ENCODE assay signal across 11 cellular contexts in genomic region chr12:50581226-50582184, GRCh38.
DNase-seq lines count a peak whose midpoint lies in the region; ATAC-seq and TF ChIP-seq lines count a peak whose summit lies in the region.
"Had no signal": no experiment of that assay in that cellular context is flagged by ENCODE, and none has a peak within 500 bp of the region (broad histone marks: within the 10 kb centered on the region; RNA-seq: fewer than 3 reads in every experiment).

No MANE protein-coding gene starts in this region.

- H3K36me3 ChIP-seq in cardiac muscle cell (no peaks in the 10 kb centered on the region), right lobe of liver (peaks cover 0 to 2% (median 0%) of the 10 kb centered on the region in 4 donors), left ventricle myocardium inferior (peaks cover 4% of the 10 kb centered on the region)
- H3K36me3 ChIP-seq: BE2C had no signal

- TF ChIP-seq CTCF in cardiac muscle cell (IDR thresholded peaks at IDR 0.05; ENCODE audit: low read depth, low read length) (no peak), right lobe of liver (IDR thresholded peaks at IDR 0.05) (no peak), omental fat pad (IDR thresholded peaks at IDR 0.05) (no peak), left ventricle myocardium inferior (IDR thresholded peaks at IDR 0.05; ENCODE audit: borderline replicate concordance) (no peak)

- DNase-seq in cardiac muscle cell (ENCODE audit: low read depth in 1 of 2, low spot score in 1 of 2) (peak in 1 of 2 donors; percentile 61), right cardiac atrium (no peak), astrocyte of the hippocampus (ENCODE audit: low read depth, low spot score) (peak; percentile 55), right lobe of liver (no peak), omental fat pad (ENCODE audit: low spot score) (no peak), left ventricle myocardium inferior (no peak)
- no peak for DNase-seq in effector CD8-positive, alpha-beta T cell (lab: John Stamatoyannopoulos, UW)
- DNase-seq: activated CD4-positive, alpha-beta T cell treated with anti-CD3 and anti-CD28 coated beads, Interleukin-2, amount 50 U/mL, for 48 hours; BE2C; RPMI8226 had no signal

- WGBS in right cardiac atrium: 89% methylated on average over 10 of the region's 10 CpGs
- WGBS in right lobe of liver (ENCODE audit: insufficient coverage, low coverage, low lambda C conversion rate, missing lambda C conversion rate): 89% methylated on average over 4 of the region's 10 CpGs

- H3K27me3 ChIP-seq in cardiac muscle cell: no peaks in the 10 kb centered on the region
- no peaks in the 10 kb centered on the region for H3K27me3 ChIP-seq in right cardiac atrium (ENCODE audit: control insufficient read depth, insufficient read depth)
- H3K27me3 ChIP-seq in right lobe of liver: no peaks in the 10 kb centered on the region
- no peaks in the 10 kb centered on the region for H3K27me3 ChIP-seq in left ventricle myocardium inferior (ENCODE audit: low read depth)
- H3K27me3 ChIP-seq: BE2C had no signal

- TF ChIP-seq POLR2A in right lobe of liver (IDR thresholded peaks at IDR 0.05): no peak

- H3K4me1 ChIP-seq in cardiac muscle cell (ENCODE audit: low read depth) (peaks cover 10% of the 10 kb centered on the region), right cardiac atrium (ENCODE audit: control insufficient read depth, insufficient read depth, low read length) (peaks cover 8% of the 10 kb centered on the region), right lobe of liver (peaks cover 0 to 13% (median 0%) of the 10 kb centered on the region in 4 donors), left ventricle myocardium inferior (peaks cover 30% of the 10 kb centered on the region)
- H3K4me1 ChIP-seq: BE2C had no signal

- ATAC-seq in right cardiac atrium: no peak
- peak; percentile 23 to 66 (median 35) for ATAC-seq in right lobe of liver
- ATAC-seq in omental fat pad (ENCODE audit: low FRiP score): no peak
- ATAC-seq in GM21717 (IDR thresholded peaks at IDR 0.05; ENCODE audit: unreplicated experiment): no peak

- intact Hi-C loops in right cardiac atrium (cut with DNase I): no loop called here
- intact Hi-C loops in right lobe of liver (cut with DNase I): no loop called here
- intact Hi-C loops in left ventricle myocardium inferior (cut with micrococcal nuclease): no loop called here

- H3K4me3 ChIP-seq in cardiac muscle cell (no peak overlapping the region), right cardiac atrium (ENCODE audit: low read length) (no peak overlapping the region), right lobe of liver (no peak overlapping the region), left ventricle myocardium inferior (no peak overlapping the region)

- H3K9me3 ChIP-seq in cardiac muscle cell (ENCODE audit: low read depth): no peaks in the 10 kb centered on the region
- no peaks in the 10 kb centered on the region for H3K9me3 ChIP-seq in right cardiac atrium (ENCODE audit: control insufficient read depth, low read length)
- no peaks in the 10 kb centered on the region for H3K9me3 ChIP-seq in right lobe of liver
- H3K9me3 ChIP-seq in left ventricle myocardium inferior (replicated peaks): no peaks in the 10 kb centered on the region
- H3K9me3 ChIP-seq: BE2C had no signal

- H3K27ac ChIP-seq in cardiac muscle cell: peak overlapping the region; percentile 3
- no peak overlapping the region for H3K27ac ChIP-seq in right cardiac atrium (ENCODE audit: low read length)
- H3K27ac ChIP-seq in right lobe of liver: no peak overlapping the region
- no peak overlapping the region for H3K27ac ChIP-seq in left ventricle myocardium inferior (replicated peaks)

Comparison
In these comparisons a context has a peak if more than half of its experiments do, and no peak if none do; other contexts are left out.
1. ATAC-seq: peak in right lobe of liver (4 of 4); none in right cardiac atrium (0 of 2), omental fat pad (single experiment) and GM21717 (single experiment).